In genomic region chr2:107989445-107989844, GRCh38 we compare ENCODE assay signal across 35 cellular contexts. TPM values are rescaled to one million over a fixed set of nuclear protein-coding genes. Genes with fewer than 3 reads are reported as not detected.
"Had no signal": no experiment of that assay in that cellular context is flagged by ENCODE, and none has a peak within 500 bp of the region (broad histone marks: within the 10 kb centered on the region; RNA-seq: fewer than 3 reads in every experiment).

No MANE protein-coding gene starts in this region.

- H3K4me1 Mint-ChIP-seq: activated CD4-positive, alpha-beta T cell treated with anti-CD3 and anti-CD28 coated beads for 36 hours; activated CD4-positive, alpha-beta T cell treated with anti-CD3 and anti-CD28 coated beads, Interleukin-2, amount 10 ng/mL, durations not matched to agents 24 days and 14 days; activated CD8-positive, alpha-beta memory T cell treated with anti-CD3 and anti-CD28 coated beads, Interleukin-2, amount 10 ng/mL, durations not matched to agents 7 days and 5 days; activated naive CD4-positive, alpha-beta T cell treated with anti-CD3 and anti-CD28 coated beads, Interleukin-2, amount 10 ng/mL, durations not matched to agents 7 days and 5 days; activated naive CD8-positive, alpha-beta T cell treated with anti-CD3 and anti-CD28 coated beads, Interleukin-2, amount 10 ng/mL, durations not matched to agents 7 days and 5 days; T-helper 17 cell had no signal

- H3K4me3 Mint-ChIP-seq: activated CD4-positive, alpha-beta memory T cell treated with anti-CD3 and anti-CD28 coated beads for 36 hours; activated CD4-positive, alpha-beta T cell treated with anti-CD3 and anti-CD28 coated beads for 36 hours; activated CD4-positive, alpha-beta T cell treated with anti-CD3 and anti-CD28 coated beads, Interleukin-2, amount 10 ng/mL, durations not matched to agents 24 days and 14 days; activated CD8-positive, alpha-beta memory T cell treated with anti-CD3 and anti-CD28 coated beads, Interleukin-2, amount 10 ng/mL, durations not matched to agents 7 days and 5 days; activated CD8-positive, alpha-beta T cell treated with anti-CD3 and anti-CD28 coated beads, Interleukin-2, amount 10 ng/mL, durations not matched to agents 7 days and 5 days; activated naive CD4-positive, alpha-beta T cell treated with anti-CD3 and anti-CD28 coated beads, Interleukin-2, amount 10 ng/mL, durations not matched to agents 7 days and 5 days; activated naive CD8-positive, alpha-beta T cell treated with anti-CD3 and anti-CD28 coated beads, Interleukin-2, amount 10 ng/mL, durations not matched to agents 7 days and 5 days; activated T-cell treated with anti-CD3 and anti-CD28 coated beads, Interleukin-2, amount 50 U/mL, for 72 hours; brain; T-helper 17 cell had no signal

- H3K27ac Mint-ChIP-seq: activated CD4-positive, alpha-beta memory T cell treated with anti-CD3 and anti-CD28 coated beads for 36 hours; activated CD4-positive, alpha-beta T cell treated with anti-CD3 and anti-CD28 coated beads for 36 hours; activated CD4-positive, alpha-beta T cell treated with anti-CD3 and anti-CD28 coated beads, Interleukin-2, amount 10 ng/mL, durations not matched to agents 24 days and 14 days; activated CD8-positive, alpha-beta memory T cell treated with anti-CD3 and anti-CD28 coated beads, Interleukin-2, amount 10 ng/mL, durations not matched to agents 7 days and 5 days; activated CD8-positive, alpha-beta T cell treated with anti-CD3 and anti-CD28 coated beads, Interleukin-2, amount 10 ng/mL, durations not matched to agents 7 days and 5 days; activated naive CD4-positive, alpha-beta T cell treated with anti-CD3 and anti-CD28 coated beads, Interleukin-2, amount 10 ng/mL, durations not matched to agents 7 days and 5 days; activated naive CD4-positive, alpha-beta T cell treated with anti-CD3 and anti-CD28 coated beads, Interleukin-2, amount 50 U/mL, for 72 hours; activated naive CD8-positive, alpha-beta T cell treated with anti-CD3 and anti-CD28 coated beads, Interleukin-2, amount 10 ng/mL, durations not matched to agents 7 days and 5 days; activated T-cell treated with anti-CD3 and anti-CD28 coated beads, Interleukin-2, amount 50 U/mL, for 72 hours; brain; T-helper 17 cell had no signal

- H3K27ac ChIP-seq: ascending aorta, breast epithelium, cardiac muscle cell, colonic mucosa, epithelial cell of prostate, esophagus squamous epithelium, gastroesophageal sphincter, heart right ventricle had no signal

- H3K27me3 ChIP-seq: ascending aorta had no signal

- H3K4me3 ChIP-seq: ascending aorta, breast epithelium, cardiac muscle cell, colonic mucosa, esophagus squamous epithelium, gastroesophageal sphincter, heart right ventricle had no signal

- H3K4me1 ChIP-seq: ascending aorta, breast epithelium, colonic mucosa had no signal

- H3K9me3 ChIP-seq: ascending aorta, breast epithelium, colonic mucosa, esophagus squamous epithelium, gastroesophageal sphincter, heart right ventricle had no signal

- H3K9me3 Mint-ChIP-seq: activated CD4-positive, alpha-beta memory T cell treated with anti-CD3 and anti-CD28 coated beads for 36 hours; activated CD4-positive, alpha-beta T cell treated with anti-CD3 and anti-CD28 coated beads, Interleukin-2, amount 10 ng/mL, durations not matched to agents 24 days and 14 days; activated naive CD4-positive, alpha-beta T cell treated with anti-CD3 and anti-CD28 coated beads, Interleukin-2, amount 10 ng/mL, durations not matched to agents 7 days and 5 days; activated naive CD4-positive, alpha-beta T cell treated with anti-CD3 and anti-CD28 coated beads, Interleukin-2, amount 50 U/mL, for 72 hours; activated naive CD8-positive, alpha-beta T cell treated with anti-CD3 and anti-CD28 coated beads, Interleukin-2, amount 10 ng/mL, durations not matched to agents 7 days and 5 days; activated T-cell treated with anti-CD3 and anti-CD28 coated beads, Interleukin-2, amount 50 U/mL, for 72 hours; brain had no signal

- H3K36me3 Mint-ChIP-seq: activated CD4-positive, alpha-beta memory T cell treated with anti-CD3 and anti-CD28 coated beads for 36 hours; activated CD8-positive, alpha-beta memory T cell treated with anti-CD3 and anti-CD28 coated beads, Interleukin-2, amount 10 ng/mL, durations not matched to agents 7 days and 5 days; activated naive CD4-positive, alpha-beta T cell treated with anti-CD3 and anti-CD28 coated beads, Interleukin-2, amount 10 ng/mL, durations not matched to agents 7 days and 5 days; activated naive CD4-positive, alpha-beta T cell treated with anti-CD3 and anti-CD28 coated beads, Interleukin-2, amount 50 U/mL, for 72 hours; activated naive CD8-positive, alpha-beta T cell treated with anti-CD3 and anti-CD28 coated beads, Interleukin-2, amount 10 ng/mL, durations not matched to agents 7 days and 5 days; brain had no signal

- ATAC-seq: activated CD4-positive, alpha-beta T cell treated with anti-CD3 and anti-CD28 coated beads for 36 hours; activated CD8-positive, alpha-beta memory T cell treated with anti-CD3 and anti-CD28 coated beads, Interleukin-2, amount 10 ng/mL, durations not matched to agents 7 days and 5 days; activated CD8-positive, alpha-beta T cell treated with anti-CD3 and anti-CD28 coated beads, Interleukin-2, amount 10 ng/mL, durations not matched to agents 7 days and 5 days; activated naive CD4-positive, alpha-beta T cell treated with anti-CD3 and anti-CD28 coated beads, Interleukin-2, amount 50 U/mL, for 72 hours; activated T-cell treated with anti-CD3 and anti-CD28 coated beads, Interleukin-2, amount 50 U/mL, for 72 hours; gastroesophageal sphincter; heart right ventricle; T-helper 17 cell had no signal

- DNase-seq: activated CD4-positive, alpha-beta memory T cell treated with anti-CD3 and anti-CD28 coated beads for 36 hours; activated CD4-positive, alpha-beta T cell treated with anti-CD3 and anti-CD28 coated beads for 36 hours; activated CD4-positive, alpha-beta T cell treated with anti-CD3 and anti-CD28 coated beads, Interleukin-2, amount 10 ng/mL, durations not matched to agents 24 days and 14 days; activated CD4-positive, CD25-positive, alpha-beta regulatory T cell; activated CD4-positive, CD25-positive, alpha-beta regulatory T cell treated with anti-CD3 and anti-CD28 coated beads, Interleukin-2, amount 50 U/mL, for 72 hours; activated CD8-positive, alpha-beta memory T cell treated with anti-CD3 and anti-CD28 coated beads, Interleukin-2, amount 10 ng/mL, durations not matched to agents 7 days and 5 days; activated CD8-positive, alpha-beta memory T cell treated with anti-CD3 and anti-CD28 coated beads, Interleukin-2, amount 50 U/mL, for 4 hours; activated CD8-positive, alpha-beta T cell treated with anti-CD3 and anti-CD28 coated beads, Interleukin-2, amount 10 ng/mL, durations not matched to agents 7 days and 5 days; activated gamma-delta T cell; activated naive CD4-positive, alpha-beta T cell; activated naive CD4-positive, alpha-beta T cell treated with anti-CD3 and anti-CD28 coated beads, Interleukin-2, amount 10 ng/mL, durations not matched to agents 7 days and 5 days; activated naive CD8-positive, alpha-beta T cell treated with anti-CD3 and anti-CD28 coated beads, Interleukin-2, amount 10 ng/mL, durations not matched to agents 7 days and 5 days; activated T-cell treated with anti-CD3 and anti-CD28 coated beads, Interleukin-2, amount 50 U/mL, for 1 hour; activated T-cell treated with anti-CD3 and anti-CD28 coated beads, Interleukin-2, amount 50 U/mL, for 72 hours; central memory CD4-positive, alpha-beta T cell; cerebellar nuclear complex; colonic mucosa; effector CD8-positive, alpha-beta T cell; esophagus squamous epithelium; foreskin melanocyte; heart right ventricle; T-helper 17 cell had no signal

- H3K36me3 ChIP-seq: ascending aorta, breast epithelium, cardiac muscle cell, colonic mucosa, esophagus squamous epithelium, gastroesophageal sphincter, heart right ventricle had no signal

RNA-seq across cellular contexts. Expression of gene SLC5A7, which starts 3.1 kb away (rescaled TPM):
- total RNA-seq: activated CD4-positive, alpha-beta memory T cell treated with anti-CD3 and anti-CD28 coated beads for 36 hours; activated CD4-positive, alpha-beta T cell treated with anti-CD3 and anti-CD28 coated beads for 36 hours; activated CD4-positive, alpha-beta T cell treated with anti-CD3 and anti-CD28 coated beads, Interleukin-2, amount 10 ng/mL, durations not matched to agents 24 days and 14 days; activated CD8-positive, alpha-beta memory T cell treated with anti-CD3 and anti-CD28 coated beads for 36 hours; activated CD8-positive, alpha-beta memory T cell treated with anti-CD3 and anti-CD28 coated beads, Interleukin-2, amount 10 ng/mL, durations not matched to agents 7 days and 5 days; activated CD8-positive, alpha-beta T cell treated with anti-CD3 and anti-CD28 coated beads, Interleukin-2, amount 10 ng/mL, durations not matched to agents 7 days and 5 days; activated naive CD4-positive, alpha-beta T cell treated with anti-CD3 and anti-CD28 coated beads, Interleukin-2, amount 50 U/mL, for 72 hours; activated naive CD8-positive, alpha-beta T cell treated with anti-CD3 and anti-CD28 coated beads, Interleukin-2, amount 10 ng/mL, durations not matched to agents 7 days and 5 days; activated T-cell treated with anti-CD3 and anti-CD28 coated beads, Interleukin-2, amount 50 U/mL, for 72 hours; ascending aorta; dermis microvascular lymphatic vessel endothelial cell; endothelial cell of umbilical vein; fibroblast of lung; fibroblast of villous mesenchyme; glomerular endothelial cell; T-helper 17 cell had no signal
- polyA plus RNA-seq: cardiac muscle cell, endothelial cell of umbilical vein, fibroblast of lung had no signal
